ENCODE assay signal across 1 cellular context in the genomic region with DNA sequence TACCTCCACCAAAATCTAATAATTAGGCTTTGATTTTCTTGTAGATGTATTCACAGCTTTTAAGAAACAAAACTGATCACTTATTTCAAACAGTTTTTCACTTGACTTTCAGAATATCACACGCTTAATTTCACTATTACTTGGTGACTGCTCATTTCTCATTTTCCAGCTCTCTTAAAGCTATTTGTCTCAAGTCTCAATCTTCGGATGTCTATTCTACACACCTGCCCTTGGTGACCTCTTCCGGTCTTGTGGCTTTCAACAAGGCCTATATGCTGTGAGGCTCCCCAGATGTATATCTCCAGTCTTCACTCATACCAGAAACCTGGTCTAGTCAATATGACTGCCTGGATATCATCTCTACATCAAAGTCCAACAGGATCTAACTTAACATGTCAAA.
TF ChIP-seq lines count a peak whose summit lies in the region.

No MANE protein-coding gene starts in this region.

TF ChIP-seq in HepG2, 621 proteins besides CTCF, POLR2A, EP300 and RAD21 (continued from another document):
- TF ChIP-seq MXD4 (CRISPR knock-in tag; IDR thresholded peaks at IDR 0.05) (no peak), ZNF772 (CRISPR knock-in tag; IDR thresholded peaks at IDR 0.05) (no peak), IKZF1 (IDR thresholded peaks at IDR 0.05) (no peak), NR2C2 (CRISPR knock-in tag; IDR thresholded peaks at IDR 0.05; ENCODE audit: borderline replicate concordance) (no peak)
- TF ChIP-seq, protein P1, sequence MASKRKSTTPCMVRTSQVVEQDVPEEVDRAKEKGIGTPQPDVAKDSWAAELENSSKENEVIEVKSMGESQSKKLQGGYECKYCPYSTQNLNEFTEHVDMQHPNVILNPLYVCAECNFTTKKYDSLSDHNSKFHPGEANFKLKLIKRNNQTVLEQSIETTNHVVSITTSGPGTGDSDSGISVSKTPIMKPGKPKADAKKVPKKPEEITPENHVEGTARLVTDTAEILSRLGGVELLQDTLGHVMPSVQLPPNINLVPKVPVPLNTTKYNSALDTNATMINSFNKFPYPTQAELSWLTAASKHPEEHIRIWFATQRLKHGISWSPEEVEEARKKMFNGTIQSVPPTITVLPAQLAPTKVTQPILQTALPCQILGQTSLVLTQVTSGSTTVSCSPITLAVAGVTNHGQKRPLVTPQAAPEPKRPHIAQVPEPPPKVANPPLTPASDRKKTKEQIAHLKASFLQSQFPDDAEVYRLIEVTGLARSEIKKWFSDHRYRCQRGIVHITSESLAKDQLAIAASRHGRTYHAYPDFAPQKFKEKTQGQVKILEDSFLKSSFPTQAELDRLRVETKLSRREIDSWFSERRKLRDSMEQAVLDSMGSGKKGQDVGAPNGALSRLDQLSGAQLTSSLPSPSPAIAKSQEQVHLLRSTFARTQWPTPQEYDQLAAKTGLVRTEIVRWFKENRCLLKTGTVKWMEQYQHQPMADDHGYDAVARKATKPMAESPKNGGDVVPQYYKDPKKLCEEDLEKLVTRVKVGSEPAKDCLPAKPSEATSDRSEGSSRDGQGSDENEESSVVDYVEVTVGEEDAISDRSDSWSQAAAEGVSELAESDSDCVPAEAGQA (IDR thresholded peaks at IDR 0.05; ENCODE audit: low read depth): no peak
- TF ChIP-seq, protein P1 (CRISPR knock-in tag; IDR thresholded peaks at IDR 0.05; ENCODE audit: borderline replicate concordance): no peak
